Comparison of ENCODE assay signal across 13 cellular contexts in genomic region chr6:14499804-14500203, GRCh38.
DNase-seq lines count a peak whose midpoint lies in the region; ATAC-seq, FAIRE-seq and TF ChIP-seq lines count a peak whose summit lies in the region.
"Had no signal": no experiment of that assay in that cellular context is flagged by ENCODE, and none has a peak within 500 bp of the region (broad histone marks: within the 10 kb centered on the region; RNA-seq: fewer than 3 reads in every experiment).

No MANE protein-coding gene starts in this region.

- no peak for TF ChIP-seq CTCF in body of pancreas (IDR thresholded peaks at IDR 0.05)

- no peaks in the 10 kb centered on the region for H3K9me3 ChIP-seq in body of pancreas
- H3K9me3 ChIP-seq: breast epithelium had no signal

- TF ChIP-seq POLR2A in body of pancreas (IDR thresholded peaks at IDR 0.05), result no peak

- FAIRE-seq in HTR-8/SVneo (lab: Jason Lieb, UNC), result peak; percentile 94
- FAIRE-seq in frontal cortex (lab: Jason Lieb, UNC), result no peak

- H3K27ac ChIP-seq in body of pancreas, result no peak overlapping the region
- H3K27ac ChIP-seq: breast epithelium had no signal

- H3K36me3 ChIP-seq in body of pancreas (replicated peaks in 1 of 2; ENCODE audit: insufficient read depth in 1 of 2, low read depth in 2 of 2), result no peaks in the 10 kb centered on the region
- H3K36me3 ChIP-seq: breast epithelium had no signal

- DNase-seq in AG20443 (ENCODE audit: low spot score), result peak; percentile 87
- DNase-seq in HTR-8/SVneo (ENCODE audit: insufficient read length, low spot score), result peak; percentile 91
- DNase-seq in body of pancreas, result peak in 1 of 4 donors; percentile 32
- peak; percentile 84 for DNase-seq in kidney glomerular epithelial cell (lab: John Stamatoyannopoulos, UW)
- no peak for DNase-seq in frontal cortex (ENCODE audit: low spot score in 2 of 2)
- no peak for DNase-seq in activated gamma-delta T cell treated with Interleukin-2 at 50 U/mL for 16 hours
- DNase-seq in central memory CD4-positive, alpha-beta T cell, result no peak
- DNase-seq: activated CD8-positive, alpha-beta T cell treated with anti-CD3 and anti-CD28 coated beads, Interleukin-2, amount 10 ng/mL, durations not matched to agents 7 days and 5 days; CD8-positive, alpha-beta T cell; Kasumi-1; OCI-M1 had no signal

- peak; percentile 52 for ATAC-seq in body of pancreas
- no peak for ATAC-seq in GM18502 (IDR thresholded peaks at IDR 0.05; ENCODE audit: poor library complexity, unreplicated experiment)
- ATAC-seq: activated CD8-positive, alpha-beta T cell treated with anti-CD3 and anti-CD28 coated beads, Interleukin-2, amount 10 ng/mL, durations not matched to agents 7 days and 5 days; CD8-positive, alpha-beta T cell had no signal

- intact Hi-C loops in body of pancreas (cut with DNase I), result no loop called here

- no peaks in the 10 kb centered on the region for H3K27me3 ChIP-seq in body of pancreas
- H3K27me3 ChIP-seq: breast epithelium had no signal

- H3K4me1 ChIP-seq in body of pancreas, result no peaks in the 10 kb centered on the region
- H3K4me1 ChIP-seq: breast epithelium had no signal

- 24 to 32% methylated on average over 8 of the region's 8 CpGs for WGBS in body of pancreas, 2 donors

- no peak overlapping the region for H3K4me3 ChIP-seq in body of pancreas
- H3K4me3 ChIP-seq: breast epithelium had no signal

Comparison
In these comparisons a context has a peak if more than half of its experiments do, and no peak if none do; other contexts are left out.
1. DNase-seq: peak in AG20443 (single experiment), HTR-8/SVneo (single experiment) and kidney glomerular epithelial cell (single experiment); none in frontal cortex (0 of 2), activated gamma-delta T cell treated with Interleukin-2 at 50 U/mL for 16 hours (single experiment) and central memory CD4-positive, alpha-beta T cell (single experiment).